ENCODE assay signal across 16 cellular contexts in the genomic region with DNA sequence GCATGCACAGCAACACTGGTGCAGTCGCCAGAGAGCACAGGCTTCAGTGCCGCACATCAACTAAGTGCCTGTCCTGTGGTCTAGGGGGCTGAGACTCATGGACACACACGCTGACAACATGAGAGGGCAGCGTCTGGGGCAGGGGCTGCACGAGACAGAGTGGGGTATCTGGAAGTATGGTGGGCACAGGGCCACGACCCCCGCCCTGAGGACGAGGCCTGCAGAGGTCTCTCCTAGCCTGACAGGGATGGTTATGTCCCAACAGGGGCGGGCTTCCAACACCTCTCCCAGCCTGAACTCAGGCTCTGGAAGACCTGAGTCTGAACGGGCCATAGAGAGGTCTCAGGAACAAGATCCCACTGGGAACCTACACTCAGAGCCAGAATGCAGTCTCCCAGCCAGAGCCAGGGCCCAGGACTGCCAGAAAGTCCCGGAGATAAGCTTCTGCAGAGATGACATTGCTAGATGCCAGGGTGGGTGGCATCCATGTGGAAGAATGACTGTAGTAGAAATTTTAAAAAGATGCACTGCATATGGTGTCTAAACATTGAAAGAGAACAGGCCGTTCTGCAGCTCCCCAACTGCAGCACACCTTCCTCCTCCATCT.
DNase-seq lines count a peak whose midpoint lies in the region; FAIRE-seq and TF ChIP-seq lines count a peak whose summit lies in the region.
"Had no signal": no experiment of that assay in that cellular context is flagged by ENCODE, and none has a peak within 500 bp of the region (broad histone marks: within the 10 kb centered on the region; RNA-seq: fewer than 3 reads in every experiment).

No MANE protein-coding gene starts in this region.

- TF ChIP-seq CTCF in OCI-LY1 (IDR thresholded peaks at IDR 0.05; ENCODE audit: low read length) (no peak), endodermal cell (conservative IDR thresholded peaks at IDR 0.05) (no peak), mesothelial cell of epicardium (IDR thresholded peaks at IDR 0.05; ENCODE audit: unreplicated experiment) (no peak), transverse colon (IDR thresholded peaks at IDR 0.05) (no peak), H9 (conservative IDR thresholded peaks at IDR 0.05) (no peak)

- H2BK15ac ChIP-seq in H9 (ENCODE audit: low read depth, low read length): no peak overlapping the region

- H3T11ph ChIP-seq in H9 (ENCODE audit: low read length): no peak overlapping the region

- no peak overlapping the region for H3K23ac ChIP-seq in H9 (ENCODE audit: insufficient read length, low read depth, low read length)

- H3K36me3 ChIP-seq in OCI-LY1 (ENCODE audit: insufficient read depth, low read length): peaks cover 15% of the 10 kb centered on the region; the same call in 1 of the 2 replicates
- no peaks in the 10 kb centered on the region for H3K36me3 ChIP-seq in endodermal cell (ENCODE audit: control insufficient read depth, insufficient read depth, low read length)
- H3K36me3 ChIP-seq in transverse colon: no peaks in the 10 kb centered on the region
- H3K36me3 ChIP-seq: BE2C, esophagus squamous epithelium had no signal

- no peak for TF ChIP-seq EP300 in transverse colon (IDR thresholded peaks at IDR 0.05; ENCODE audit: low read depth)

- H3K4me1 ChIP-seq in OCI-LY1 (ENCODE audit: insufficient read depth, low read length, severe bottlenecking) (peaks cover 91% of the 10 kb centered on the region), endodermal cell (ENCODE audit: control insufficient read depth, insufficient read depth, low read length) (peaks cover 4% of the 10 kb centered on the region), transverse colon (peaks cover 45 to 65% (median 49%) of the 10 kb centered on the region in 4 donors), H9 (ENCODE audit: insufficient read depth, low read length) (no peaks in the 10 kb centered on the region; the same call in 1 of the 2 replicates)
- H3K4me1 ChIP-seq: BE2C had no signal

- H4K8ac ChIP-seq in H9 (replicated peaks; ENCODE audit: insufficient read length, low read depth, low read length): no peak overlapping the region

- H2AFZ ChIP-seq in OCI-LY1 (ENCODE audit: low read length) (no peak overlapping the region), H9 (ENCODE audit: low read length) (no peak overlapping the region)

- H2BK12ac ChIP-seq in H9 (ENCODE audit: insufficient read length, low read depth, low read length): no peak overlapping the region

- H2AK5ac ChIP-seq in H9 (ENCODE audit: insufficient read length, low read length): no peak overlapping the region

- H2BK20ac ChIP-seq in H9 (ENCODE audit: low read depth, low read length, poor library complexity, severe bottlenecking): no peak overlapping the region

- H4K91ac ChIP-seq in H9 (ENCODE audit: insufficient read length, low read depth, low read length): no peak overlapping the region

- H3K27me3 ChIP-seq in OCI-LY1 (ENCODE audit: insufficient read depth, low read length) (no peaks in the 10 kb centered on the region), endodermal cell (ENCODE audit: control insufficient read depth, insufficient read depth, low read length, poor library complexity, severe bottlenecking) (no peaks in the 10 kb centered on the region), transverse colon (no peaks in the 10 kb centered on the region), H9 (ENCODE audit: insufficient read depth, low read length) (no peaks in the 10 kb centered on the region)
- H3K27me3 ChIP-seq: BE2C, esophagus squamous epithelium had no signal

- peak overlapping the region; percentile 71 for H3K4me2 ChIP-seq in OCI-LY1 (ENCODE audit: low read length)
- H3K4me2 ChIP-seq in H9 (ENCODE audit: insufficient read depth, insufficient read length, low read length): no peak overlapping the region

- H3K79me1 ChIP-seq in H9 (ENCODE audit: insufficient read depth, low read depth, low read length, poor library complexity, severe bottlenecking): no peaks in the 10 kb centered on the region

- H3K9me3 Mint-ChIP-seq in endodermal cell: no peaks in the 10 kb centered on the region
- H3K9me3 Mint-ChIP-seq in mesothelial cell of epicardium: no peaks in the 10 kb centered on the region
- peaks cover 0 to 3% of the 10 kb centered on the region in 2 experiments; a peak in 1 of 5 replicates for H3K9me3 Mint-ChIP-seq in H9
- H3K9me3 Mint-ChIP-seq: activated CD4-positive, alpha-beta T cell treated with anti-CD3 and anti-CD28 coated beads, Interleukin-2, amount 10 ng/mL, durations not matched to agents 24 days and 14 days; activated T-cell treated with anti-CD3 and anti-CD28 coated beads, Interleukin-2, amount 50 U/mL, for 72 hours had no signal

- no peak overlapping the region for H3K4ac ChIP-seq in H9 (ENCODE audit: low read depth, low read length)

- no peak overlapping the region for H2BK120ac ChIP-seq in H9 (ENCODE audit: low read depth, low read length, poor library complexity, severe bottlenecking)

- in situ Hi-C loops in transverse colon (cut with MboI; ENCODE audit: low pct_ligation_motif_present in 1 of 4, low pct_unique_long_range_greater_than_20kb in 1 of 4, low sequenced_read_pairs in 3 of 4): no loop called here

- H4K5ac ChIP-seq in H9 (ENCODE audit: insufficient read length, low read depth, low read length): no peak overlapping the region

- intact Hi-C loops in transverse colon (cut with DNase I; ENCODE audit: low total_unique reads): no loop called here

- H3K27ac ChIP-seq in OCI-LY1 (ENCODE audit: low read depth, low read length, poor library complexity, severe bottlenecking) (peak overlapping the region; percentile 97), endodermal cell (ENCODE audit: low read depth, low read length) (no peak overlapping the region), transverse colon (peak overlapping the region; percentile 4 to 68 (median 48)), H9 (ENCODE audit: insufficient read length, low read depth, low read length) (no peak overlapping the region)

- no peaks in the 10 kb centered on the region; the same call in 1 of the 2 replicates for H3F3A ChIP-seq in OCI-LY1 (ENCODE audit: insufficient read depth, low read length)

- 92 to 96% methylated on average over 7 to 12 of the region's 12 CpGs for WGBS in endodermal cell (ENCODE audit: insufficient coverage in 1 of 2, insufficient read length in 1 of 2), 2 experiments
- 89 to 91% methylated on average over 4 to 12 of the region's 12 CpGs for WGBS in transverse colon (ENCODE audit: low coverage in 1 of 2), 2 donors
- WGBS in H9 (ENCODE audit: extremely low coverage, insufficient read length, low lambda C conversion rate): no CpG with 5 or more reads among the region's 12 CpGs

- FAIRE-seq in GM12892 (lab: Jason Lieb, UNC): no peak

- peaks cover 16% of the 10 kb centered on the region for H3K79me2 ChIP-seq in OCI-LY1 (ENCODE audit: insufficient read depth, low read length)
- H3K79me2 ChIP-seq in H9 (ENCODE audit: insufficient read depth, low read length): no peaks in the 10 kb centered on the region

- peak overlapping the region; percentile 50 for H3K27ac Mint-ChIP-seq in endodermal cell
- H3K27ac Mint-ChIP-seq in mesothelial cell of epicardium: peak overlapping the region; percentile 92
- H3K27ac Mint-ChIP-seq in H9: peak overlapping the region in 1 of 3 experiments; percentile 62; a peak in 2 of 7 replicates
- H3K27ac Mint-ChIP-seq: activated CD4-positive, alpha-beta T cell treated with anti-CD3 and anti-CD28 coated beads, Interleukin-2, amount 10 ng/mL, durations not matched to agents 24 days and 14 days; activated T-cell treated with anti-CD3 and anti-CD28 coated beads, Interleukin-2, amount 50 U/mL, for 72 hours had no signal

- H3K56ac ChIP-seq in H9 (ENCODE audit: insufficient read length, low read depth, low read length): no peak overlapping the region

- H3K9me3 ChIP-seq in OCI-LY1 (ENCODE audit: low read length): no peaks in the 10 kb centered on the region
- H3K9me3 ChIP-seq in endodermal cell (ENCODE audit: control insufficient read depth, low read length): no peaks in the 10 kb centered on the region
- H3K9me3 ChIP-seq in transverse colon: no peaks in the 10 kb centered on the region
- no peaks in the 10 kb centered on the region for H3K9me3 ChIP-seq in H9 (ENCODE audit: control insufficient read depth, low read depth, low read length)
- H3K9me3 ChIP-seq: BE2C, esophagus squamous epithelium had no signal

- TF ChIP-seq POLR2A in transverse colon (IDR thresholded peaks at IDR 0.05) (no peak), GM12892 (IDR thresholded peaks at IDR 0.05; ENCODE audit: low read depth, low read length) (no peak)

- H3K4me3 Mint-ChIP-seq in endodermal cell (no peak overlapping the region), mesothelial cell of epicardium (peak overlapping the region; percentile 15), H9 (no peak overlapping the region; a peak in 1 of 5 replicates)
- H3K4me3 Mint-ChIP-seq: activated CD4-positive, alpha-beta T cell treated with anti-CD3 and anti-CD28 coated beads, Interleukin-2, amount 10 ng/mL, durations not matched to agents 24 days and 14 days; activated T-cell treated with anti-CD3 and anti-CD28 coated beads, Interleukin-2, amount 50 U/mL, for 72 hours had no signal

- H3K23me2 ChIP-seq in H9 (ENCODE audit: insufficient read length, low read depth, low read length, poor library complexity, severe bottlenecking): no peaks in the 10 kb centered on the region

- H3K9ac ChIP-seq in OCI-LY1 (ENCODE audit: low read length) (peak overlapping the region; percentile 71), endodermal cell (ENCODE audit: extremely low read depth, low read length, poor library complexity, severe bottlenecking) (no peak overlapping the region), H9 (ENCODE audit: extremely low read depth, insufficient read length, low read length) (no peak overlapping the region)

- H3K4me1 Mint-ChIP-seq in endodermal cell (peaks cover 41% of the 10 kb centered on the region), mesothelial cell of epicardium (peaks cover 78% of the 10 kb centered on the region), H9 (peaks cover 25 to 44% of the 10 kb centered on the region in 2 experiments)
- H3K4me1 Mint-ChIP-seq: activated CD4-positive, alpha-beta T cell treated with anti-CD3 and anti-CD28 coated beads, Interleukin-2, amount 10 ng/mL, durations not matched to agents 24 days and 14 days had no signal

- H4K20me1 ChIP-seq in OCI-LY1 (ENCODE audit: insufficient read depth, low read length): no peaks in the 10 kb centered on the region
- H4K20me1 ChIP-seq in H9 (ENCODE audit: control insufficient read depth, insufficient read depth, insufficient read length): no peaks in the 10 kb centered on the region

- H3K9me2 ChIP-seq in OCI-LY1 (ENCODE audit: low read depth, low read length): no peaks in the 10 kb centered on the region

- H2BK5ac ChIP-seq in H9 (ENCODE audit: insufficient read length, low read length): no peak overlapping the region

- H3K18ac ChIP-seq in H9 (ENCODE audit: insufficient read length, low read depth, low read length): no peak overlapping the region

- H3K36me3 Mint-ChIP-seq in endodermal cell (ENCODE audit: low read depth): peaks cover 3% of the 10 kb centered on the region
- H3K36me3 Mint-ChIP-seq in mesothelial cell of epicardium: peaks cover 13% of the 10 kb centered on the region
- no peaks in the 10 kb centered on the region; a peak in 2 of 7 replicates for H3K36me3 Mint-ChIP-seq in H9 (ENCODE audit: insufficient read depth in 1 of 3, low read depth in 3 of 3)

- H3K4me3 ChIP-seq in OCI-LY1 (ENCODE audit: low read depth, low read length, poor library complexity, severe bottlenecking) (peak overlapping the region; percentile 52), endodermal cell (ENCODE audit: low read length) (no peak overlapping the region), transverse colon (no peak overlapping the region)

- H3K27me3 Mint-ChIP-seq in endodermal cell (ENCODE audit: insufficient read depth) (no peaks in the 10 kb centered on the region), mesothelial cell of epicardium (ENCODE audit: low read depth) (no peaks in the 10 kb centered on the region), H9 (ENCODE audit: low read depth) (peaks cover 46% of the 10 kb centered on the region)

- H3K14ac ChIP-seq in H9 (ENCODE audit: insufficient read depth, low read length): no peak overlapping the region

- DNase-seq in endodermal cell (no peak), mesothelial cell of epicardium (ENCODE audit: low spot score in 2 of 2, unreplicated experiment in 2 of 2) (no peak), transverse colon (no peak), OCI-M1 (lab: John Stamatoyannopoulos, UW) (no peak), H9 (no peak), SIG-M5 treated with dmso at 0.1 percent for 504 hours (lab: John Stamatoyannopoulos, UW; ENCODE audit: unreplicated experiment) (no peak), GM12892 (ENCODE audit: insufficient read length) (no peak)
- DNase-seq: activated CD4-positive, alpha-beta T cell treated with anti-CD3 and anti-CD28 coated beads, Interleukin-2, amount 10 ng/mL, durations not matched to agents 24 days and 14 days; activated T-cell treated with anti-CD3 and anti-CD28 coated beads, Interleukin-2, amount 50 U/mL, for 72 hours; BE2C; DMS53; esophagus squamous epithelium; NCI-H187; NCI-H526 treated with DMSO at 0.1 percent for 48 hours; T-helper 2 cell had no signal

Comparison
In these comparisons a context has a peak if more than half of its experiments do, and no peak if none do; other contexts are left out.
1. H3K27ac ChIP-seq: peak in OCI-LY1 (single experiment) and transverse colon (4 of 4); none in endodermal cell (single experiment) and H9 (single experiment).